8 cellular contexts compared by ENCODE assay signal in genomic region chr17:18259621-18260331, GRCh38. TPM values are rescaled to one million over a fixed set of nuclear protein-coding genes. Genes with fewer than 3 reads are reported as not detected.
DNase-seq lines count a peak whose midpoint lies in the region; ATAC-seq and TF ChIP-seq lines count a peak whose summit lies in the region.

No MANE protein-coding gene starts in this region.

- intact Hi-C loops in colonic mucosa (cut with DNase I), result no loop called here

- H3K27me3 ChIP-seq in colonic mucosa, result no peaks in the 10 kb centered on the region
- H3K27me3 ChIP-seq in neural cell (ENCODE audit: insufficient read depth, low read depth, low read length), result no peaks in the 10 kb centered on the region

- no peaks in the 10 kb centered on the region for H3F3A ChIP-seq in neural cell (ENCODE audit: insufficient read depth, low read length, poor library complexity, severe bottlenecking)

- TF ChIP-seq EP300 in neural cell (conservative IDR thresholded peaks at IDR 0.05; ENCODE audit: poor library complexity, severe bottlenecking), result no peak

- H3K4me3 ChIP-seq in colonic mucosa (peak overlapping the region; percentile 79), neural cell (ENCODE audit: low read length) (peak overlapping the region; percentile 91)

- peaks cover 31% of the 10 kb centered on the region for H3K79me2 ChIP-seq in neural cell (replicated peaks; ENCODE audit: insufficient read depth, low read length)

- TF ChIP-seq CTCF in colonic mucosa (IDR thresholded peaks at IDR 0.05), result no peak
- no peak for TF ChIP-seq CTCF in neural cell (IDR thresholded peaks at IDR 0.05; ENCODE audit: poor library complexity, severe bottlenecking)
- no peak for TF ChIP-seq CTCF in omental fat pad (IDR thresholded peaks at IDR 0.05)

- no peak for ATAC-seq in omental fat pad (ENCODE audit: low FRiP score)
- no peak for ATAC-seq in HG03521 (IDR thresholded peaks at IDR 0.05; ENCODE audit: unreplicated experiment)

- H3K36me3 ChIP-seq in colonic mucosa (peaks cover 8% of the 10 kb centered on the region), neural cell (ENCODE audit: insufficient read depth, low read length) (no peaks in the 10 kb centered on the region)

- H3K9me3 ChIP-seq in colonic mucosa (no peaks in the 10 kb centered on the region), neural cell (ENCODE audit: low read length) (no peaks in the 10 kb centered on the region)

- H2AFZ ChIP-seq in neural cell (ENCODE audit: low read depth, low read length), result peak overlapping the region; percentile 28

- H3K9me2 ChIP-seq in neural cell (ENCODE audit: insufficient read depth, low read length), result no peaks in the 10 kb centered on the region

- DNase-seq in ELR (ENCODE audit: low read depth), result peak; percentile 93
- peak; percentile 72 for DNase-seq in LoVo (ENCODE audit: low spot score)
- no peak for DNase-seq in colonic mucosa
- no peak for DNase-seq in activated gamma-delta T cell (lab: John Stamatoyannopoulos, UW)
- DNase-seq in omental fat pad (ENCODE audit: low spot score), result no peak
- DNase-seq in SIG-M5 (lab: John Stamatoyannopoulos, UW), result no peak

- H3K27ac ChIP-seq in colonic mucosa (peak overlapping the region; percentile 86), neural cell (ENCODE audit: low read length) (no peak overlapping the region)

- H3K9ac ChIP-seq in colonic mucosa (ENCODE audit: low read depth in 2 of 2, low read length in 2 of 2) (peak overlapping the region; percentile 76 to 91), neural cell (ENCODE audit: low read length) (peak overlapping the region; percentile 86)

- H4K20me1 ChIP-seq in neural cell (ENCODE audit: insufficient read depth), result no peaks in the 10 kb centered on the region

- H3K4me1 ChIP-seq in colonic mucosa, result peaks cover 19% of the 10 kb centered on the region

- no peak for TF ChIP-seq RAD21 in neural cell (conservative IDR thresholded peaks at IDR 0.05)

- no peak overlapping the region for H3K4me2 ChIP-seq in neural cell (ENCODE audit: low read length)

TF ChIP-seq in neural cell, 6 proteins besides CTCF, POLR2A, EP300 and RAD21:
- no peak for TF ChIP-seq POLR2AphosphoS5 (IDR thresholded peaks at IDR 0.05)
- no peak for TF ChIP-seq REST (IDR thresholded peaks at IDR 0.05; ENCODE audit: borderline replicate concordance)
- TF ChIP-seq EZH2 (IDR thresholded peaks at IDR 0.05; ENCODE audit: borderline replicate concordance, insufficient read depth, low read length, poor library complexity, severe bottlenecking), result no peak
- TF ChIP-seq MXI1 (conservative IDR thresholded peaks at IDR 0.05; ENCODE audit: poor library complexity, severe bottlenecking), result no peak
- no peak for TF ChIP-seq SMC3 (conservative IDR thresholded peaks at IDR 0.05; ENCODE audit: poor library complexity)
- no peak for TF ChIP-seq TAF1 (IDR thresholded peaks at IDR 0.05; ENCODE audit: low read depth)

RNA-seq across cellular contexts. Expression of gene MIEF2, which starts 0.7 kb away (rescaled TPM):
- 10 to 100 TPM; 13.2 to 15.3 TPM for total RNA-seq in colonic mucosa
- polyA plus RNA-seq in neural cell, result 74.9 and 102 TPM in 2 replicates
- polyA minus RNA-seq in neural cell, result 64.3 and 67.3 TPM in 2 replicates
- total RNA-seq in omental fat pad, result 1 to 10 TPM; 2.9 to 9.5 (median 5.7) TPM

RNA-seq across cellular contexts. Expression of gene FLII, which starts 1.2 kb away (rescaled TPM):
- total RNA-seq in colonic mucosa, result 100 to 1,000 TPM; 263 to 293 TPM
- polyA plus RNA-seq in neural cell, result 93.0 and 120 TPM in 2 replicates
- polyA minus RNA-seq in neural cell, result 67.7 and 89.8 TPM in 2 replicates
- total RNA-seq in omental fat pad, result 100 to 1,000 TPM; 198 to 328 (median 324) TPM

RNA-seq across cellular contexts. Expression of gene LLGL1, which starts 34.3 kb away (rescaled TPM):
- 10 to 100 TPM in 1 of 2 donors, 1 to 10 TPM in 1; 7.8 to 13.1 TPM for total RNA-seq in colonic mucosa
- 52.2 and 59.5 TPM in 2 replicates for polyA plus RNA-seq in neural cell
- 48.7 and 61.1 TPM in 2 replicates for polyA minus RNA-seq in neural cell
- total RNA-seq in omental fat pad, result 10 to 100 TPM; 10.2 to 24.0 (median 13.2) TPM

RNA-seq across cellular contexts. Expression of gene TOP3A, which starts 55.0 kb away (rescaled TPM):
- total RNA-seq in colonic mucosa, result 10 to 100 TPM; 27.2 to 45.4 TPM
- 22.9 and 31.9 TPM in 2 replicates for polyA plus RNA-seq in neural cell
- 58.4 and 68.2 TPM in 2 replicates for polyA minus RNA-seq in neural cell
- 10 to 100 TPM; 23.6 to 80.5 (median 47.5) TPM for total RNA-seq in omental fat pad

RNA-seq across cellular contexts. Expression of gene SMCR8, which starts 55.3 kb away (rescaled TPM):
- total RNA-seq in colonic mucosa (10 to 100 TPM; 20.5 to 21.4 TPM), omental fat pad (10 to 100 TPM; 11.4 to 21.4 (median 14.3) TPM)
- polyA plus RNA-seq in neural cell, result 4.3 and 6.9 TPM in 2 replicates
- 19.4 and 23.4 TPM in 2 replicates for polyA minus RNA-seq in neural cell

Comparison
In these comparisons a context has a peak if more than half of its experiments do, and no peak if none do; other contexts are left out.
1. DNase-seq: peak in ELR (single experiment) and LoVo (single experiment); none in colonic mucosa (single experiment), activated gamma-delta T cell (single experiment), omental fat pad (single experiment) and SIG-M5 (single experiment).